19 cellular contexts compared by ENCODE assay signal in the genomic region with DNA sequence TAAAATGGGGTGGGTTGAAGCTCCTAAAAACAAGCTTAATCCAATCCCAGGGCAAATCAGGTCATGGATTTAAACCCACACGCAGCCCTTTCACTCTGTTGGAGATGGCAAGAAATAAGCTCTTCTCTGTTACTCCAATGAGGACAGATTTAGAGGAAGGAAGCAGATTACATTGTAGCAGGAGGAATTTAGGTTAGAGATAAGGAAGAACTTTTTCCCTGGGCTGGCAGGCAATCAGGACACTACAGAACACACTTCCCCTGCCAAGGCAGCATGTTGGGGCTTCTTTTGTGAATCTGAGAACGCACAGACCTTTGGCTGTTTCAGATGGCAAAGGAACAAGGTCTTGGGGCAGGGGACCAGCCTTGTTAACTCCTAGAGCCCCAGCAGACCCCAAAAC. TPM values are rescaled to one million over a fixed set of nuclear protein-coding genes. Genes with fewer than 3 reads are reported as not detected.
DNase-seq lines count a peak whose midpoint lies in the region; ATAC-seq, FAIRE-seq and TF ChIP-seq lines count a peak whose summit lies in the region.
"Had no signal": no experiment of that assay in that cellular context is flagged by ENCODE, and none has a peak within 500 bp of the region (broad histone marks: within the 10 kb centered on the region; RNA-seq: fewer than 3 reads in every experiment).

No MANE protein-coding gene starts in this region.

- no peak for FAIRE-seq in D721Med (lab: Jason Lieb, UNC)
- FAIRE-seq: A204.1 had no signal

- peak overlapping the region in 1 of 2 donors; percentile 54 for H3K27ac ChIP-seq in right atrium auricular region
- no peak overlapping the region for H3K27ac ChIP-seq in endodermal cell (ENCODE audit: low read depth, low read length)
- peak overlapping the region; percentile 33 for H3K27ac ChIP-seq in left ventricle myocardium inferior (replicated peaks)
- H3K27ac ChIP-seq: BLaER1, Peyer's patch had no signal

- H3K9me3 Mint-ChIP-seq in endodermal cell: no peaks in the 10 kb centered on the region
- H3K9me3 Mint-ChIP-seq in activated CD4-positive, alpha-beta memory T cell treated with anti-CD3 and anti-CD28 coated beads for 36 hours: no peaks in the 10 kb centered on the region
- H3K9me3 Mint-ChIP-seq in activated T-cell treated with anti-CD3 and anti-CD28 coated beads, Interleukin-2, amount 50 U/mL, for 4 hours: no peaks in the 10 kb centered on the region
- H3K9me3 Mint-ChIP-seq: CD8-positive, alpha-beta T cell; H9; IgD-negative memory B cell had no signal

- ATAC-seq in Right ventricle myocardium inferior: peak; percentile 43
- ATAC-seq in activated T-cell treated with anti-CD3 and anti-CD28 coated beads, Interleukin-2, amount 50 U/mL, for 4 hours: no peak

- 80 to 93% methylated on average over 1 to 2 of the region's 2 CpGs for WGBS in endodermal cell (ENCODE audit: insufficient coverage in 1 of 2, insufficient read length in 1 of 2), 2 experiments

- H3K9me3 ChIP-seq in right atrium auricular region (no peaks in the 10 kb centered on the region), endodermal cell (ENCODE audit: control insufficient read depth, low read length) (no peaks in the 10 kb centered on the region), left ventricle myocardium inferior (replicated peaks) (no peaks in the 10 kb centered on the region)
- H3K9me3 ChIP-seq: BLaER1, Peyer's patch had no signal

- DNase-seq in Right ventricle myocardium inferior (ENCODE audit: missing footprints): no peak
- no peak for DNase-seq in right atrium auricular region (ENCODE audit: low spot score)
- DNase-seq in endodermal cell: peak; percentile 26
- no peak for DNase-seq in left ventricle myocardium inferior
- DNase-seq in activated CD4-positive, alpha-beta memory T cell treated with anti-CD3 and anti-CD28 coated beads for 36 hours: no peak
- no peak for DNase-seq in D721Med (ENCODE audit: insufficient read length, low spot score)
- no peak for DNase-seq in activated T-cell treated with anti-CD3 and anti-CD28 coated beads, Interleukin-2, amount 50 U/mL, for 4 hours
- no peak for DNase-seq in NCI-H2171 treated with DMSO at 0.1 percent for 48 hours (lab: John Stamatoyannopoulos, UW)
- DNase-seq: CD8-positive, alpha-beta T cell; DMS79 treated with DMSO at 0.1 percent for 48 hours; H9; NCI-H1417; NCI-H1930; NCI-H510A; Peyer's patch; SHP77 treated with DMSO at 0.1 percent for 48 hours had no signal

- CTCF ChIA-PET in activated CD4-positive, alpha-beta memory T cell treated with anti-CD3 and anti-CD28 coated beads for 36 hours (lab: Charles Lee): interaction anchor here (0.6 to 8.5 kb wide), 16 partner anchors 8 to 744 kb away, joined by 3 to 103 read pairs (median 6); a partner anchor contains a TSS

- no peak overlapping the region for H3K27ac Mint-ChIP-seq in endodermal cell
- no peak overlapping the region for H3K27ac Mint-ChIP-seq in activated CD4-positive, alpha-beta memory T cell treated with anti-CD3 and anti-CD28 coated beads for 36 hours
- H3K27ac Mint-ChIP-seq: CD8-positive, alpha-beta T cell; IgD-negative memory B cell had no signal

- peaks cover 0 to 58% of the 10 kb centered on the region in 2 donors for H3K4me1 ChIP-seq in right atrium auricular region
- peaks cover 18% of the 10 kb centered on the region for H3K4me1 ChIP-seq in endodermal cell (ENCODE audit: control insufficient read depth, insufficient read depth, low read length)
- H3K4me1 ChIP-seq in left ventricle myocardium inferior: peaks cover 58% of the 10 kb centered on the region

- H3K27me3 ChIP-seq in right atrium auricular region: no peaks in the 10 kb centered on the region
- no peaks in the 10 kb centered on the region for H3K27me3 ChIP-seq in endodermal cell (ENCODE audit: control insufficient read depth, insufficient read depth, low read length, poor library complexity, severe bottlenecking)
- no peaks in the 10 kb centered on the region for H3K27me3 ChIP-seq in left ventricle myocardium inferior (ENCODE audit: low read depth)
- H3K27me3 ChIP-seq: BLaER1, Peyer's patch had no signal

- intact Hi-C loops in Right ventricle myocardium inferior (cut with DNase I): loop anchor here (2.0 to 5.0 kb wide), 3 partner anchors 38 to 278 kb away; no protein-coding TSS in a partner anchor
- intact Hi-C loops in left ventricle myocardium inferior (cut with micrococcal nuclease): loop anchor here (10.0 kb wide), 1 partner anchor 280 kb away; no protein-coding TSS in a partner anchor
- intact Hi-C loops in activated CD4-positive, alpha-beta memory T cell treated with anti-CD3 and anti-CD28 coated beads for 36 hours (cut with micrococcal nuclease): loop anchor here (5.0 to 10.0 kb wide), 2 partner anchors 38 to 720 kb away; no protein-coding TSS in a partner anchor

- no peaks in the 10 kb centered on the region for H3K27me3 Mint-ChIP-seq in endodermal cell (ENCODE audit: insufficient read depth)
- no peaks in the 10 kb centered on the region for H3K27me3 Mint-ChIP-seq in activated CD4-positive, alpha-beta memory T cell treated with anti-CD3 and anti-CD28 coated beads for 36 hours
- no peaks in the 10 kb centered on the region for H3K27me3 Mint-ChIP-seq in activated T-cell treated with anti-CD3 and anti-CD28 coated beads, Interleukin-2, amount 50 U/mL, for 4 hours (ENCODE audit: low read depth)

- POLR2A ChIA-PET in activated CD4-positive, alpha-beta memory T cell treated with anti-CD3 and anti-CD28 coated beads for 36 hours (lab: Charles Lee): no interaction called here

- H3K4me1 Mint-ChIP-seq in endodermal cell: peaks cover 22% of the 10 kb centered on the region
- no peaks in the 10 kb centered on the region for H3K4me1 Mint-ChIP-seq in activated CD4-positive, alpha-beta memory T cell treated with anti-CD3 and anti-CD28 coated beads for 36 hours (ENCODE audit: low read depth)
- H3K4me1 Mint-ChIP-seq in activated T-cell treated with anti-CD3 and anti-CD28 coated beads, Interleukin-2, amount 50 U/mL, for 4 hours (ENCODE audit: low read depth): no peaks in the 10 kb centered on the region

- no peak for TF ChIP-seq CTCF in right atrium auricular region (IDR thresholded peaks at IDR 0.05)
- TF ChIP-seq CTCF in endodermal cell (conservative IDR thresholded peaks at IDR 0.05): no peak
- TF ChIP-seq CTCF in left ventricle myocardium inferior (IDR thresholded peaks at IDR 0.05; ENCODE audit: borderline replicate concordance): no peak
- no peak for TF ChIP-seq CTCF in D721Med (IDR thresholded peaks at IDR 0.05; ENCODE audit: insufficient read depth, missing control alignments)

- no peak overlapping the region for H3K4me3 Mint-ChIP-seq in endodermal cell
- H3K4me3 Mint-ChIP-seq in activated CD4-positive, alpha-beta memory T cell treated with anti-CD3 and anti-CD28 coated beads for 36 hours: no peak overlapping the region
- H3K4me3 Mint-ChIP-seq in activated T-cell treated with anti-CD3 and anti-CD28 coated beads, Interleukin-2, amount 50 U/mL, for 4 hours: no peak overlapping the region
- H3K4me3 Mint-ChIP-seq: CD8-positive, alpha-beta T cell; H9; IgD-negative memory B cell had no signal

- H3K36me3 Mint-ChIP-seq in endodermal cell (ENCODE audit: low read depth): no peaks in the 10 kb centered on the region
- no peaks in the 10 kb centered on the region for H3K36me3 Mint-ChIP-seq in activated CD4-positive, alpha-beta memory T cell treated with anti-CD3 and anti-CD28 coated beads for 36 hours
- H3K36me3 Mint-ChIP-seq in activated T-cell treated with anti-CD3 and anti-CD28 coated beads, Interleukin-2, amount 50 U/mL, for 4 hours (ENCODE audit: insufficient read depth): no peaks in the 10 kb centered on the region
- H3K36me3 Mint-ChIP-seq: CD8-positive, alpha-beta T cell had no signal

- no peak overlapping the region for H3K4me3 ChIP-seq in right atrium auricular region
- H3K4me3 ChIP-seq in endodermal cell (ENCODE audit: low read length): no peak overlapping the region
- no peak overlapping the region for H3K4me3 ChIP-seq in left ventricle myocardium inferior
- H3K4me3 ChIP-seq: BLaER1, Peyer's patch had no signal

- H3K36me3 ChIP-seq in right atrium auricular region: no peaks in the 10 kb centered on the region
- peaks cover 10% of the 10 kb centered on the region for H3K36me3 ChIP-seq in endodermal cell (ENCODE audit: control insufficient read depth, insufficient read depth, low read length)
- no peaks in the 10 kb centered on the region for H3K36me3 ChIP-seq in left ventricle myocardium inferior
- H3K36me3 ChIP-seq: BLaER1 had no signal

- no peak overlapping the region for H3K9ac ChIP-seq in endodermal cell (ENCODE audit: extremely low read depth, low read length, poor library complexity, severe bottlenecking)
- H3K9ac ChIP-seq: BLaER1 had no signal

RNA-seq across cellular contexts. Expression of a gene that starts 46.2 kb away (rescaled TPM):
- total RNA-seq in Right ventricle myocardium inferior (102 TPM), right atrium auricular region (100 to 1,000 TPM; 120 to 128 TPM), endodermal cell (100 to 1,000 TPM; 162 to 183 TPM), left ventricle myocardium inferior (105 TPM)
- polyA plus RNA-seq in endodermal cell (2013, experiment 1 of 2): 199 TPM
- 191 TPM for polyA plus RNA-seq in endodermal cell (2013, experiment 2 of 2)
- 100 to 1,000 TPM; 132 to 134 TPM for total RNA-seq in activated CD4-positive, alpha-beta memory T cell treated with anti-CD3 and anti-CD28 coated beads for 36 hours
- 100 to 1,000 TPM; 166 to 178 (median 173) TPM for total RNA-seq in activated T-cell treated with anti-CD3 and anti-CD28 coated beads, Interleukin-2, amount 50 U/mL, for 4 hours
